Comparison of ENCODE assay signal across 8 cellular contexts in the genomic region with DNA sequence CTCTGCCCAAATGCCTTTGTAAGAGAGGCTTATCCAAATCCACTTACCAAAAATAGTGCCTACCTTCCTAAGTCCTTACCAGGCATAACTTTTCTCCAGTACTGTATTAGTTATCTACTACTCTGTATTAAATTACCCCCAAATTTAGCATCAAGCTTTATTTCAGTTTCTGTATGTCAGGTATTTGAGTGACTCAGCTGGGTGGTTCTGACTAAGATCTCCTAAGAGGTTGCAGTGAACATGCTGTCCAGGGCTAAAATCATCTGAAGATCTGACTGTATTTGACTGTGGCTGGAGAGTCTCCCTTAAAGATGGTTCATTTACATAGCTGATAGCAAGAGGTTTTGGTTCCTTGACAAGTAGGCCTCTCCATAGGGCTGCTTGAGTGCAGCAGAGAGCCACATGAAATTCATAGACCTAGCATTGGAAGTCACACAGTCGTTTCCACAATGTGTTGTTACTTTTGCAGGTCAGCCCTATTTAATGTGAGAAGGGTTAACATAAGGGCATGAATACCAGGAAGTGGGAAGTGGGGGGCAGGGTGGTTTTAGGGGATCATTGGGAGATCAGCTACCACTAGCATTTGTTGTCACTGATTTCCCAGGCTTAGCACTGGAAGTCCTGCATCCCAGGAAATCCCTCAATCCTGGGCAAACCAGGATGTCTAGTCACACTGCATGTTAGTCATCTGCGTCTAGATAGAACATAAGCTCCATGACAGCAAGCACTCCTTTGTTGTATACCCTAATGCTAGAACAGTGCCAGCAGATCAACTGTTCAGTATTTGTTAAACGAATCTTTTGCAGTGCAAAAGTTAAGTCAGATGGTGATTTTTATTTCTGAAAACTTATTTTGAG. TPM values are rescaled to one million over a fixed set of nuclear protein-coding genes. Genes with fewer than 3 reads are reported as not detected.
DNase-seq lines count a peak whose midpoint lies in the region; ATAC-seq and TF ChIP-seq lines count a peak whose summit lies in the region.

No MANE protein-coding gene starts in this region.

- H3K9ac ChIP-seq in mesendoderm (ENCODE audit: low read length), result peak overlapping the region; percentile 9

- H3K4me3 ChIP-seq in mesendoderm (ENCODE audit: low read length), result no peak overlapping the region

- no peak overlapping the region for H2BK15ac ChIP-seq in mesendoderm (replicated peaks; ENCODE audit: low read depth)

- no CpG with 5 or more reads among the region's 3 CpGs for WGBS in mesendoderm (ENCODE audit: extremely low coverage, insufficient coverage, low lambda C conversion rate)

- H3K56ac ChIP-seq in mesendoderm (ENCODE audit: low read length), result no peak overlapping the region

- no peak overlapping the region for H2BK120ac ChIP-seq in mesendoderm (ENCODE audit: low read depth, low read length)

- peak; percentile 48 for DNase-seq in GM10248 (ENCODE audit: extremely low spot score)
- peak; percentile 49 for DNase-seq in HPDE6-E6E7 (ENCODE audit: extremely low spot score)
- peak; percentile 78 for DNase-seq in amniotic epithelial cell (ENCODE audit: low read depth)
- DNase-seq in mesendoderm, result no peak
- DNase-seq in MV-4-11 (lab: John Stamatoyannopoulos, UW), result no peak
- no peak for DNase-seq in left colon
- DNase-seq in GM19240 (ENCODE audit: insufficient read length, low spot score), result no peak

- H3K27ac ChIP-seq in mesendoderm (ENCODE audit: low read depth, low read length), result no peak overlapping the region

- no peaks in the 10 kb centered on the region for H3K27me3 ChIP-seq in mesendoderm (ENCODE audit: insufficient read depth, low read length, poor library complexity)

- H4K5ac ChIP-seq in mesendoderm (ENCODE audit: low read length), result no peak overlapping the region

- POLR2A ChIA-PET in GM10248 (lab: Yijun Ruan, JAX), result no interaction called here

- no peak overlapping the region for H4K8ac ChIP-seq in mesendoderm (ENCODE audit: low read depth, low read length)

- H2AK5ac ChIP-seq in mesendoderm (ENCODE audit: low read length), result no peak overlapping the region

- H2BK5ac ChIP-seq in mesendoderm (ENCODE audit: low read length), result no peak overlapping the region

- peaks cover 17% of the 10 kb centered on the region for H3K79me1 ChIP-seq in mesendoderm (ENCODE audit: low read length)

- CTCF ChIA-PET in GM10248 (lab: Yijun Ruan, JAX), result interaction anchor here (0.7 to 7.0 kb wide), 13 partner anchors 9 to 307 kb away, joined by 3 to 71 read pairs (median 3); no protein-coding TSS in a partner anchor

- no peak overlapping the region for H3K23ac ChIP-seq in mesendoderm (ENCODE audit: low read length)

- H3K4me2 ChIP-seq in mesendoderm (ENCODE audit: low read length), result no peak overlapping the region

- no peaks in the 10 kb centered on the region for H3K4me1 ChIP-seq in mesendoderm (ENCODE audit: control insufficient read depth, low read depth, low read length)

- intact Hi-C loops in left colon (cut with DNase I, micrococcal nuclease), result no loop called here

- peaks cover 22% of the 10 kb centered on the region for H3K79me2 ChIP-seq in mesendoderm (ENCODE audit: control insufficient read depth, insufficient read depth, low read length)

- no peak for TF ChIP-seq CTCF in GM10248 (IDR thresholded peaks at IDR 0.05; ENCODE audit: control extremely low read depth, extremely low read depth, low read depth, missing control alignments)

- no peak overlapping the region for H3K18ac ChIP-seq in mesendoderm (ENCODE audit: low read length)

- ATAC-seq in GM21447 (IDR thresholded peaks at IDR 0.05; ENCODE audit: unreplicated experiment) (peak; percentile 57), left colon (no peak)

- no peaks in the 10 kb centered on the region for H3K36me3 ChIP-seq in mesendoderm (ENCODE audit: control insufficient read depth, insufficient read depth, low read length)

- H3K4ac ChIP-seq in mesendoderm (ENCODE audit: low read depth, low read length), result no peak overlapping the region

RNA-seq across cellular contexts. Expression of gene ZNF622, which starts 2.0 kb away (rescaled TPM):
- polyA plus RNA-seq in mesendoderm (2013, experiment 1 of 2), result 45.3 TPM
- 47.1 TPM for polyA plus RNA-seq in mesendoderm (2013, experiment 2 of 2)
- total RNA-seq in left colon, result 10 to 100 TPM; 41.7 to 42.5 TPM

Comparison
In these comparisons a context has a peak if more than half of its experiments do, and no peak if none do; other contexts are left out.
1. DNase-seq: peak in GM10248 (single experiment), HPDE6-E6E7 (single experiment) and amniotic epithelial cell (single experiment); none in mesendoderm (single experiment), MV-4-11 (single experiment), left colon (0 of 2) and GM19240 (single experiment).